ENCODE assay signal across 9 cellular contexts in genomic region chr10:124627851-124628675, GRCh38.
DNase-seq lines count a peak whose midpoint lies in the region; ATAC-seq and TF ChIP-seq lines count a peak whose summit lies in the region.
"Had no signal": no experiment of that assay in that cellular context is flagged by ENCODE, and none has a peak within 500 bp of the region (broad histone marks: within the 10 kb centered on the region; RNA-seq: fewer than 3 reads in every experiment).

No MANE protein-coding gene starts in this region.

- peak overlapping the region; percentile 9 for H3K27ac ChIP-seq in CD8-positive, alpha-beta memory T cell (ENCODE audit: low read depth, low read length)
- H3K27ac ChIP-seq in esophagus squamous epithelium (peak overlapping the region; percentile 21 to 83 (median 54)), sigmoid colon (peak overlapping the region; percentile 21 to 59 (median 36))

- peaks cover 64% of the 10 kb centered on the region for H3K4me1 ChIP-seq in CD8-positive, alpha-beta memory T cell (ENCODE audit: insufficient read depth, low read length)
- H3K4me1 ChIP-seq in esophagus squamous epithelium (peaks cover 59 to 98% (median 75%) of the 10 kb centered on the region in 3 donors), sigmoid colon (peaks cover 0 to 79% (median 48%) of the 10 kb centered on the region in 4 donors)

- H3K27ac Mint-ChIP-seq in CD8-positive, alpha-beta memory T cell: peak overlapping the region; percentile 64 to 95 (median 89)
- H3K27ac Mint-ChIP-seq in T-cell: peak overlapping the region; percentile 91
- H3K27ac Mint-ChIP-seq: activated naive CD8-positive, alpha-beta T cell had no signal

- no peak for TF ChIP-seq EP300 in sigmoid colon (IDR thresholded peaks at IDR 0.05)

- no peaks in the 10 kb centered on the region for H3K9me3 Mint-ChIP-seq in CD8-positive, alpha-beta memory T cell
- no peaks in the 10 kb centered on the region for H3K9me3 Mint-ChIP-seq in T-cell

- TF ChIP-seq CTCF in esophagus squamous epithelium (IDR thresholded peaks at IDR 0.05): no peak
- TF ChIP-seq CTCF in sigmoid colon (IDR thresholded peaks at IDR 0.05): no peak

- ATAC-seq in T-cell (replicated peaks in 1 of 4): no peak
- ATAC-seq in HG03097 (IDR thresholded peaks at IDR 0.05; ENCODE audit: low FRiP score, unreplicated experiment): no peak

- H3K36me3 Mint-ChIP-seq in CD8-positive, alpha-beta memory T cell: peaks cover 0 to 19% (median 0%) of the 10 kb centered on the region in 3 donors
- H3K36me3 Mint-ChIP-seq in T-cell: peaks cover 6% of the 10 kb centered on the region
- H3K36me3 Mint-ChIP-seq: activated naive CD8-positive, alpha-beta T cell had no signal

- H3K4me3 ChIP-seq in CD8-positive, alpha-beta memory T cell (ENCODE audit: low read length): no peak overlapping the region
- H3K4me3 ChIP-seq in esophagus squamous epithelium (no peak overlapping the region), sigmoid colon (no peak overlapping the region)

- H3K27me3 ChIP-seq in CD8-positive, alpha-beta memory T cell (ENCODE audit: insufficient read depth, low read length, poor library complexity, severe bottlenecking): no peaks in the 10 kb centered on the region
- H3K27me3 ChIP-seq in esophagus squamous epithelium (no peaks in the 10 kb centered on the region), sigmoid colon (no peaks in the 10 kb centered on the region)

- WGBS in esophagus squamous epithelium, 2 donors: 64 to 81% methylated on average over 4 to 7 of the region's 12 CpGs
- WGBS in sigmoid colon, 2 donors: 77 to 80% methylated on average over 12 of the region's 12 CpGs

- POLR2A ChIA-PET in CD8-positive, alpha-beta memory T cell (lab: Charles Lee): interaction anchor here (0.5 to 1.5 kb wide), 6 partner anchors 9 to 114 kb away, joined by 3 to 7 read pairs (median 4); no protein-coding TSS in a partner anchor
- POLR2A ChIA-PET in T-cell (lab: Charles Lee): no interaction called here

- intact Hi-C loops in esophagus squamous epithelium (cut with DNase I): no loop called here
- intact Hi-C loops in sigmoid colon (cut with DNase I): no loop called here

- no peaks in the 10 kb centered on the region for H3K36me3 ChIP-seq in CD8-positive, alpha-beta memory T cell (ENCODE audit: insufficient read depth, low read length)
- H3K36me3 ChIP-seq in esophagus squamous epithelium (peaks cover 3 to 12% (median 7%) of the 10 kb centered on the region in 3 donors), sigmoid colon (peaks cover 0 to 2% (median under 1%) of the 10 kb centered on the region in 4 donors)

- H3K4me3 Mint-ChIP-seq in CD8-positive, alpha-beta memory T cell: peak overlapping the region in 3 of 7 donors; percentile 28 to 62 (median 35)
- peak overlapping the region in 1 of 3 donors; percentile 59 for H3K4me3 Mint-ChIP-seq in T-cell
- H3K4me3 Mint-ChIP-seq: activated naive CD8-positive, alpha-beta T cell had no signal

- no peaks in the 10 kb centered on the region for H3K9me3 ChIP-seq in CD8-positive, alpha-beta memory T cell (ENCODE audit: low read length)
- H3K9me3 ChIP-seq in esophagus squamous epithelium (no peaks in the 10 kb centered on the region), sigmoid colon (no peaks in the 10 kb centered on the region)

- no peaks in the 10 kb centered on the region for H3K27me3 Mint-ChIP-seq in CD8-positive, alpha-beta memory T cell
- H3K27me3 Mint-ChIP-seq in T-cell: no peaks in the 10 kb centered on the region
- H3K27me3 Mint-ChIP-seq: activated naive CD8-positive, alpha-beta T cell had no signal

- CTCF ChIA-PET in CD8-positive, alpha-beta memory T cell (lab: Charles Lee): interaction anchor here (1.1 to 2.5 kb wide), 11 partner anchors 9 to 119 kb away, joined by 3 to 29 read pairs (median 7); no protein-coding TSS in a partner anchor
- CTCF ChIA-PET in T-cell (lab: Charles Lee): interaction anchor here (0.6 to 2.5 kb wide), 4 partner anchors 9 to 420 kb away, joined by 3 to 15 read pairs (median 4); no protein-coding TSS in a partner anchor

- peaks cover 60 to 88% (median 72%) of the 10 kb centered on the region in 3 donors for H3K4me1 Mint-ChIP-seq in CD8-positive, alpha-beta memory T cell
- H3K4me1 Mint-ChIP-seq in T-cell: peaks cover 54 to 84% (median 64%) of the 10 kb centered on the region in 3 donors

- no peak for DNase-seq in CD8-positive, alpha-beta memory T cell
- DNase-seq in T-cell (no peak), esophagus squamous epithelium (lab: John Stamatoyannopoulos, UW) (no peak), sigmoid colon (no peak), NOMO-1 (lab: John Stamatoyannopoulos, UW; ENCODE audit: unreplicated experiment in 2 of 2) (no peak), cerebellar nuclear complex (lab: John Stamatoyannopoulos, UW) (no peak), RKO (ENCODE audit: low spot score) (no peak)

- TF ChIP-seq POLR2A in esophagus squamous epithelium (IDR thresholded peaks at IDR 0.05) (no peak), sigmoid colon (IDR thresholded peaks at IDR 0.05) (no peak)
